9 cellular contexts compared by ENCODE assay signal in the genomic region with DNA sequence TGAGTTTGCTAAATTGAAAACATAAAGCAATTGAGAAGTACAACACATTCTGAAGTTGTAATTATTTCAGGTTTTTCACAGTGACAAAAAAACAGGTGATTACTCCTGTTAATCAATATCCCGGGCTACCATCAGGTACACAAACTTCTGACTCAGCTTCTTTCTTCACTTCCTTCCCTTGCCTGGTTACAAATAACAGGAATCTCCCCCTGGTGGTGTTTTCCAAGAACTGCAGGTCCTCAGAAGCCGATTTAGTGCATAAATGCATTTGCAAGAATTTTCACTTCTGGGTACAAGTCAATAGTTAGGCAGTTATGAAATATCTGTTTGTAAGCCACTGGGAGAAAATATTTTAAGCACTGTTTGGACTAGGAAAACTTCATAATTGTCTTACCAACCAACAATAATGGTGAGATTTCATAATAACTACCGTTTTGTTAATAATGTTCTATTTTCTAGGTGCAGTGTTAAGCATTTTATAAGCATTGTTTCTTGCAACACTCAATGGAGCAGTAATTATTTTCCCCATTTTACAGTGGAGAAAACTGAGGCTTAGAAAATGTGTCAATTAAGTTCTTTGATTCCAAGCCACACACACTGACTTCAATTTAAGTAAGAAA. TPM values are rescaled to one million over a fixed set of nuclear protein-coding genes. Genes with fewer than 3 reads are reported as not detected.
DNase-seq lines count a peak whose midpoint lies in the region.
"Had no signal": no experiment of that assay in that cellular context is flagged by ENCODE, and none has a peak within 500 bp of the region (broad histone marks: within the 10 kb centered on the region; RNA-seq: fewer than 3 reads in every experiment).

No MANE protein-coding gene starts in this region.

- H3K36me3 ChIP-seq in SJSA1: peaks cover 8% of the 10 kb centered on the region; the same call in 1 of the 2 replicates

- H3K9me3 ChIP-seq in SJSA1 (replicated peaks): no peaks in the 10 kb centered on the region
- H3K9me3 ChIP-seq: BLaER1 had no signal

- H3K4me3 ChIP-seq in SJSA1: no peak overlapping the region
- H3K4me3 ChIP-seq: BLaER1 had no signal

- H3K27ac ChIP-seq in SJSA1: no peak overlapping the region
- H3K27ac ChIP-seq: BLaER1 had no signal

- H3K27me3 ChIP-seq in SJSA1 (replicated peaks): no peaks in the 10 kb centered on the region
- H3K27me3 ChIP-seq: BLaER1 had no signal

- DNase-seq in NCI-H2081 (lab: John Stamatoyannopoulos, UW): peak; percentile 71 to 72
- no peak for DNase-seq in NCI-H2081 treated with DMSO at 0.1 percent for 48 hours (lab: John Stamatoyannopoulos, UW)
- DNase-seq in NAMALWA (ENCODE audit: low spot score): peak; percentile 92
- DNase-seq in SJSA1 (ENCODE audit: low read depth in 1 of 2, low spot score in 2 of 2): peak; percentile 69 to 75
- DNase-seq in activated naive CD4-positive, alpha-beta T cell (lab: John Stamatoyannopoulos, UW): peak in 3 of 4 experiments; percentile 5 to 52 (median 25)
- DNase-seq in germinal center (ENCODE audit: low spot score): peak; percentile 61
- peak; percentile 96 for DNase-seq in pons (ENCODE audit: low spot score)
- peak; percentile 87 for DNase-seq in ureter (ENCODE audit: low spot score)

- peaks cover 6% of the 10 kb centered on the region for H3K4me1 ChIP-seq in SJSA1 (replicated peaks)

RNA-seq across cellular contexts. Expression of gene GMCL1, which starts 12.4 kb away (rescaled TPM):
- 12.4 and 20.1 TPM in 2 replicates for total RNA-seq in SJSA1 (2014; rRNA removed; shearing (Covaris generic))
- 18.5 TPM for total RNA-seq in ureter
